Comparison of ENCODE assay signal across 22 cellular contexts in genomic region chr1:67609942-67610341, GRCh38.
DNase-seq lines count a peak whose midpoint lies in the region; ATAC-seq and TF ChIP-seq lines count a peak whose summit lies in the region.
"Had no signal": no experiment of that assay in that cellular context is flagged by ENCODE, and none has a peak within 500 bp of the region (broad histone marks: within the 10 kb centered on the region; RNA-seq: fewer than 3 reads in every experiment).

No MANE protein-coding gene starts in this region.

- peak; percentile 76 for ATAC-seq in GM18868 (IDR thresholded peaks at IDR 0.05; ENCODE audit: unreplicated experiment)
- ATAC-seq in GM21529 (IDR thresholded peaks at IDR 0.05; ENCODE audit: unreplicated experiment), result peak; percentile 54
- peak; percentile 27 for ATAC-seq in HG02981 (IDR thresholded peaks at IDR 0.05; ENCODE audit: unreplicated experiment)
- no peak for ATAC-seq in gastroesophageal sphincter
- no peak for ATAC-seq in natural killer cell
- ATAC-seq: gastrocnemius medialis; naive thymus-derived CD8-positive, alpha-beta T cell; T-helper 17 cell; upper lobe of right lung had no signal

- H3K36me3 ChIP-seq in endodermal cell (ENCODE audit: control insufficient read depth, insufficient read depth, low read length) (no peaks in the 10 kb centered on the region), gastroesophageal sphincter (no peaks in the 10 kb centered on the region)
- H3K36me3 ChIP-seq: cardiac muscle cell, gastrocnemius medialis, upper lobe of right lung had no signal

- intact Hi-C loops in natural killer cell (cut with micrococcal nuclease), result no loop called here

- H3K27ac ChIP-seq in endodermal cell (ENCODE audit: low read depth, low read length), result no peak overlapping the region
- no peak overlapping the region for H3K27ac ChIP-seq in gastroesophageal sphincter
- H3K27ac ChIP-seq: cardiac muscle cell, dorsolateral prefrontal cortex, gastrocnemius medialis, upper lobe of right lung, VCaP had no signal

- H3K9me3 ChIP-seq in endodermal cell (ENCODE audit: control insufficient read depth, low read length) (no peaks in the 10 kb centered on the region), gastroesophageal sphincter (no peaks in the 10 kb centered on the region)
- H3K9me3 ChIP-seq: gastrocnemius medialis, upper lobe of right lung had no signal

- peaks cover 8% of the 10 kb centered on the region for H3K4me1 ChIP-seq in endodermal cell (ENCODE audit: control insufficient read depth, insufficient read depth, low read length)
- H3K4me1 ChIP-seq in gastroesophageal sphincter, result peaks cover 0 to 11% (median 0%) of the 10 kb centered on the region in 3 donors
- H3K4me1 ChIP-seq: gastrocnemius medialis had no signal

- H3K27me3 ChIP-seq in endodermal cell (ENCODE audit: control insufficient read depth, insufficient read depth, low read length, poor library complexity, severe bottlenecking) (no peaks in the 10 kb centered on the region), gastroesophageal sphincter (no peaks in the 10 kb centered on the region)
- H3K27me3 ChIP-seq: cardiac muscle cell, dorsolateral prefrontal cortex, gastrocnemius medialis, upper lobe of right lung had no signal

- H3K27me3 Mint-ChIP-seq in endodermal cell (ENCODE audit: insufficient read depth) (no peaks in the 10 kb centered on the region), natural killer cell (ENCODE audit: low read depth in 2 of 2) (peaks cover 1 to 3% of the 10 kb centered on the region in 2 donors)

- no peak for TF ChIP-seq POLR2A in gastroesophageal sphincter (IDR thresholded peaks at IDR 0.05)

- H3K4me3 Mint-ChIP-seq in endodermal cell, result no peak overlapping the region
- H3K4me3 Mint-ChIP-seq in natural killer cell, result no peak overlapping the region
- H3K4me3 Mint-ChIP-seq: memory B cell; naive thymus-derived CD8-positive, alpha-beta T cell; T-helper 17 cell had no signal

- H3K27ac Mint-ChIP-seq in endodermal cell, result no peak overlapping the region
- no peak overlapping the region for H3K27ac Mint-ChIP-seq in natural killer cell
- H3K27ac Mint-ChIP-seq: memory B cell; naive thymus-derived CD8-positive, alpha-beta T cell; T-helper 17 cell had no signal

- H3K4me3 ChIP-seq in endodermal cell (ENCODE audit: low read length) (no peak overlapping the region), gastroesophageal sphincter (no peak overlapping the region)
- H3K4me3 ChIP-seq: cardiac muscle cell, dorsolateral prefrontal cortex, gastrocnemius medialis, upper lobe of right lung had no signal

- H3K9me3 Mint-ChIP-seq in endodermal cell, result no peaks in the 10 kb centered on the region
- H3K9me3 Mint-ChIP-seq in natural killer cell, result no peaks in the 10 kb centered on the region

- no peak overlapping the region for H3K9ac ChIP-seq in endodermal cell (ENCODE audit: extremely low read depth, low read length, poor library complexity, severe bottlenecking)

- H3K36me3 Mint-ChIP-seq in endodermal cell (ENCODE audit: low read depth) (no peaks in the 10 kb centered on the region), natural killer cell (no peaks in the 10 kb centered on the region)
- H3K36me3 Mint-ChIP-seq: memory B cell; naive thymus-derived CD8-positive, alpha-beta T cell had no signal

- TF ChIP-seq CTCF in endodermal cell (conservative IDR thresholded peaks at IDR 0.05) (no peak), gastroesophageal sphincter (IDR thresholded peaks at IDR 0.05) (no peak), natural killer cell (IDR thresholded peaks at IDR 0.05) (no peak)

- 93 to 100% methylated on average over 2 to 7 of the region's 7 CpGs for WGBS in endodermal cell (ENCODE audit: insufficient coverage in 1 of 2, insufficient read length in 1 of 2), 2 experiments
- WGBS in gastroesophageal sphincter (ENCODE audit: low coverage in 1 of 2), 2 donors, result 100% methylated on average over 5 of the region's 7 CpGs; no CpG with 5 or more reads in 1 of the 2 donors

- TF ChIP-seq EP300 in gastroesophageal sphincter (IDR thresholded peaks at IDR 0.05), result no peak

- H3K4me1 Mint-ChIP-seq in endodermal cell (peaks cover 16% of the 10 kb centered on the region), natural killer cell (no peaks in the 10 kb centered on the region)
- H3K4me1 Mint-ChIP-seq: memory B cell had no signal

- DNase-seq in endodermal cell (peak; percentile 14), natural killer cell (no peak), NCI-H1436 treated with DMSO at 0.1 percent for 48 hours (lab: John Stamatoyannopoulos, UW) (no peak), NCI-H2107 (lab: John Stamatoyannopoulos, UW) (no peak)
- DNase-seq: activated CD4-positive, alpha-beta T cell treated with anti-CD3 and anti-CD28 coated beads, Interleukin-2, amount 50 U/mL, for 1 hour; activated gamma-delta T cell; amniotic stem cell; DND-41; dorsolateral prefrontal cortex; gastrocnemius medialis; kidney glomerular epithelial cell; naive thymus-derived CD8-positive, alpha-beta T cell; NCI-H524 treated with DMSO at 0.1 percent for 48 hours; T-helper 17 cell; upper lobe of right lung had no signal

Comparison
In these comparisons a context has a peak if more than half of its experiments do, and no peak if none do; other contexts are left out.
1. ATAC-seq: peak in GM18868 (single experiment), GM21529 (single experiment) and HG02981 (single experiment); none in gastroesophageal sphincter (single experiment) and natural killer cell (0 of 3).